ENCODE assay signal across 1 cellular context in genomic region chr3:29937185-29937584, GRCh38.
TF ChIP-seq lines count a peak whose summit lies in the region.

No MANE protein-coding gene starts in this region.

TF ChIP-seq in Ishikawa, 13 proteins besides CTCF, POLR2A, EP300 and RAD21 (continued from another document):
- TF ChIP-seq REST (IDR thresholded peaks at IDR 0.05; ENCODE audit: low read depth) (no peak), TEAD4 (IDR thresholded peaks at IDR 0.05) (peak; percentile 45; the same call in 1 of the 2 replicates)
